Comparison of ENCODE assay signal across 10 cellular contexts in genomic region chr12:56257071-56257470, GRCh38. TPM values are rescaled to one million over a fixed set of nuclear protein-coding genes. Genes with fewer than 3 reads are reported as not detected.
DNase-seq lines count a peak whose midpoint lies in the region; ATAC-seq, FAIRE-seq and TF ChIP-seq lines count a peak whose summit lies in the region.
"Had no signal": no experiment of that assay in that cellular context is flagged by ENCODE, and none has a peak within 500 bp of the region (broad histone marks: within the 10 kb centered on the region; RNA-seq: fewer than 3 reads in every experiment).

No MANE protein-coding gene starts in this region.

- H3K27me3 ChIP-seq in SK-N-SH (ENCODE audit: insufficient read depth) (no peaks in the 10 kb centered on the region), keratinocyte (ENCODE audit: control insufficient read depth, extremely low read depth, insufficient read depth, low read length) (no peaks in the 10 kb centered on the region), subcutaneous abdominal adipose tissue (ENCODE audit: control insufficient read depth in 5 of 5, insufficient read depth in 4 of 5, low read length in 5 of 5) (no peaks in the 10 kb centered on the region)

- CTCF ChIA-PET in SK-N-SH (lab: Yijun Ruan, JAX): interaction anchor here (0.9 to 5.4 kb wide), 14 partner anchors 10 to 207 kb away, joined by 3 to 58 read pairs (median 8); partner anchors contain the start of genes COQ10A, RNF41 and SMARCC2

- H3K9ac ChIP-seq in SK-N-SH (peak overlapping the region; percentile 91), keratinocyte (ENCODE audit: control insufficient read depth, extremely low read depth, insufficient read depth, low read length) (peak overlapping the region; percentile 77), subcutaneous abdominal adipose tissue (ENCODE audit: low read length in 5 of 5) (peak overlapping the region; percentile 17 to 94 (median 78))

- TF ChIP-seq RAD21 in SK-N-SH (IDR thresholded peaks at IDR 0.05; ENCODE audit: low read length): no peak

- H3K36me3 ChIP-seq in SK-N-SH (replicated peaks in 1 of 2; ENCODE audit: control insufficient read depth in 1 of 2, insufficient read depth in 2 of 2, low read length in 1 of 2) (peaks cover 40 to 42% of the 10 kb centered on the region in 2 experiments), keratinocyte (ENCODE audit: control insufficient read depth in 2 of 2, extremely low read depth in 1 of 2, insufficient read depth in 2 of 2, low read length in 2 of 2) (peaks cover 36 to 38% of the 10 kb centered on the region in 2 experiments), subcutaneous abdominal adipose tissue (ENCODE audit: control insufficient read depth in 5 of 5, insufficient read depth in 5 of 5, low read length in 5 of 5) (peaks cover 2 to 47% (median 42%) of the 10 kb centered on the region in 5 donors)

- peaks cover 60% of the 10 kb centered on the region for H3K79me2 ChIP-seq in SK-N-SH (ENCODE audit: insufficient read depth)
- peaks cover 51% of the 10 kb centered on the region for H3K79me2 ChIP-seq in keratinocyte (ENCODE audit: control insufficient read depth, insufficient read depth, low read length)

- H3K27ac Mint-ChIP-seq in activated naive CD8-positive, alpha-beta T cell: peak overlapping the region; percentile 46

- peaks cover 23% of the 10 kb centered on the region for H4K20me1 ChIP-seq in SK-N-SH (ENCODE audit: insufficient read depth)
- H4K20me1 ChIP-seq in keratinocyte (ENCODE audit: control insufficient read depth, extremely low read depth, insufficient read depth, low read length): no peaks in the 10 kb centered on the region

- TF ChIP-seq EP300 in SK-N-SH (IDR thresholded peaks at IDR 0.05; ENCODE audit: borderline replicate concordance in 1 of 2, low read depth in 1 of 2, low read length in 1 of 2): no peak

- in situ Hi-C loops in GM13976 (cut with MboI; ENCODE audit: low sequenced_read_pairs, unreplicated experiment): no loop called here

- no peak for TF ChIP-seq CTCF in SK-N-SH (IDR thresholded peaks at IDR 0.05)
- TF ChIP-seq CTCF in keratinocyte (optimal IDR thresholded peaks at IDR 0.05 in 1 of 3, IDR thresholded peaks at IDR 0.05 in 1 of 3, conservative IDR thresholded peaks at IDR 0.05 in 1 of 3; ENCODE audit: extremely low read depth in 1 of 3, insufficient read depth in 2 of 3, low read length in 3 of 3): no peak
- TF ChIP-seq CTCF in GM13976 (IDR thresholded peaks at IDR 0.05; ENCODE audit: borderline replicate concordance, control extremely low read depth, extremely low read depth, insufficient read depth, missing control alignments): no peak

- peaks cover 39% of the 10 kb centered on the region for H3F3A ChIP-seq in SK-N-SH (replicated peaks; ENCODE audit: insufficient read depth)

- H3K27me3 Mint-ChIP-seq in activated naive CD8-positive, alpha-beta T cell: no peaks in the 10 kb centered on the region

- POLR2A ChIA-PET in SK-N-SH (lab: Yijun Ruan, JAX): interaction anchor here (2.1 kb wide), 1 partner anchor 10 kb away, joined by 12 read pairs; the partner anchor contains the start of gene COQ10A

- H2AFZ ChIP-seq in SK-N-SH (ENCODE audit: low read depth) (no peak overlapping the region), keratinocyte (ENCODE audit: control insufficient read depth, low read length) (no peak overlapping the region)

- dilution Hi-C loops in keratinocyte (cut with MboI; ENCODE audit: extremely low pct_ligation_motif_present, low sequenced_read_pairs): no loop called here

- H3K36me3 Mint-ChIP-seq in activated naive CD8-positive, alpha-beta T cell: peaks cover 4% of the 10 kb centered on the region

- no peak for FAIRE-seq in keratinocyte (lab: Jason Lieb, UNC)
- FAIRE-seq: A204.1 had no signal

- WGBS in SK-N-SH (ENCODE audit: low lambda C conversion rate): 51% methylated on average over 8 of the region's 8 CpGs

- peaks cover 24% of the 10 kb centered on the region for H3K4me1 Mint-ChIP-seq in activated naive CD8-positive, alpha-beta T cell (ENCODE audit: low read depth)

- peaks cover 3% of the 10 kb centered on the region for H3K9me1 ChIP-seq in keratinocyte (ENCODE audit: control insufficient read depth, extremely low read depth, insufficient read depth, low read length)

- no peaks in the 10 kb centered on the region for H3K9me3 Mint-ChIP-seq in activated naive CD8-positive, alpha-beta T cell (ENCODE audit: low read depth)

- H3K27ac ChIP-seq in SK-N-SH (ENCODE audit: low read depth in 2 of 2, low read length in 1 of 2) (peak overlapping the region; percentile 19 to 75; a peak in 3 of 4 replicates), keratinocyte (ENCODE audit: control insufficient read depth, insufficient read depth, low read length) (peak overlapping the region; percentile 79), subcutaneous abdominal adipose tissue (ENCODE audit: low read depth, low read length) (no peak overlapping the region)

- H3K9me2 ChIP-seq in SK-N-SH: no peaks in the 10 kb centered on the region

- TF ChIP-seq POLR2A in erythroblast (IDR thresholded peaks at IDR 0.05; ENCODE audit: low read length): no peak

- peak overlapping the region; percentile 90 to 95 for H3K4me3 ChIP-seq in SK-N-SH (ENCODE audit: low read depth in 2 of 2, low read length in 1 of 2)
- peak overlapping the region; percentile 75 to 93 (median 90) for H3K4me3 ChIP-seq in keratinocyte (ENCODE audit: control insufficient read depth in 2 of 3, extremely low read depth in 1 of 3, insufficient read depth in 2 of 3, low read depth in 1 of 3, low read length in 3 of 3)
- H3K4me3 ChIP-seq in subcutaneous abdominal adipose tissue (ENCODE audit: low read depth in 1 of 5, low read length in 5 of 5): peak overlapping the region; percentile 67 to 88 (median 82)

- DNase-seq in SK-N-SH (no peak), keratinocyte (ENCODE audit: low read depth, low spot score) (no peak), GM13976 (ENCODE audit: low spot score) (no peak), SIG-M5 (lab: John Stamatoyannopoulos, UW) (no peak), erythroblast (lab: John Stamatoyannopoulos, UW) (no peak)
- DNase-seq: activated CD4-positive, alpha-beta T cell treated with anti-CD3 and anti-CD28 coated beads, Interleukin-2, amount 50 U/mL, for 1 hour had no signal

- no peak for ATAC-seq in SK-N-SH treated with all-trans-retinoic acid at 6 μM for 48 hours

- peak overlapping the region; percentile 88 for H3K4me3 Mint-ChIP-seq in activated naive CD8-positive, alpha-beta T cell

- no peaks in the 10 kb centered on the region for H3K9me3 ChIP-seq in SK-N-SH
- no peaks in the 10 kb centered on the region for H3K9me3 ChIP-seq in keratinocyte (ENCODE audit: control insufficient read depth, low read depth, low read length)
- H3K9me3 ChIP-seq in subcutaneous abdominal adipose tissue (ENCODE audit: control insufficient read depth in 5 of 5, low read length in 5 of 5): no peaks in the 10 kb centered on the region

- H3K4me1 ChIP-seq in SK-N-SH (ENCODE audit: control insufficient read depth in 1 of 2, insufficient read depth in 2 of 2, low read depth in 1 of 2, low read length in 1 of 2): peaks cover 13 to 19% of the 10 kb centered on the region in 2 experiments
- peaks cover 33% of the 10 kb centered on the region for H3K4me1 ChIP-seq in keratinocyte (ENCODE audit: control insufficient read depth, extremely low read depth, insufficient read depth, low read length)
- peaks cover 5 to 27% (median 25%) of the 10 kb centered on the region in 5 donors for H3K4me1 ChIP-seq in subcutaneous abdominal adipose tissue (ENCODE audit: control insufficient read depth in 5 of 5, insufficient read depth in 5 of 5, low read length in 5 of 5)

- H3K4me2 ChIP-seq in SK-N-SH: peak overlapping the region; percentile 97
- peak overlapping the region; percentile 65 for H3K4me2 ChIP-seq in keratinocyte (ENCODE audit: control insufficient read depth, extremely low read depth, insufficient read depth, low read depth, low read length)

RNA-seq across cellular contexts. Expression of gene ANKRD52, which starts 1.1 kb away (rescaled TPM):
- polyA plus RNA-seq in SK-N-SH (2012; rRNA removed) (22.5 and 23.4 TPM in 2 replicates), keratinocyte (14.0 to 21.0 TPM (median 15.2 TPM) in 3 replicates)
- 9.9 and 14.0 TPM in 2 replicates for polyA plus RNA-seq in SK-N-SH (2012; cell fraction: cytosol; rRNA removed)
- 82.4 and 85.1 TPM in 2 replicates for polyA plus RNA-seq in SK-N-SH (2012; cell fraction: nucleus; rRNA removed)
- polyA plus RNA-seq in keratinocyte (2011; ENCODE audit: low read depth): 4.0 TPM
- 12.9 and 17.4 TPM in 2 replicates for polyA plus RNA-seq in keratinocyte (2011; cell fraction: cytosol; rRNA removed)
- 66.1 and 81.3 TPM in 2 replicates for polyA plus RNA-seq in keratinocyte (2011; cell fraction: nucleus; rRNA removed)
- polyA plus RNA-seq in keratinocyte (2012; ENCODE audit: low replicate concordance): 11.1 and 32.5 TPM in 2 replicates
- 29.8 to 157 TPM (median 37.3 TPM) in 3 replicates for polyA minus RNA-seq in keratinocyte
- polyA minus RNA-seq in keratinocyte (2011; cell fraction: cytosol; rRNA and poly(A)+ RNA removed): 32.6 TPM
- 37.0 and 48.9 TPM in 2 replicates for polyA minus RNA-seq in keratinocyte (2011; cell fraction: nucleus; rRNA and poly(A)+ RNA removed)

RNA-seq across cellular contexts. Expression of gene COQ10A, which starts 9.7 kb away (rescaled TPM):
- polyA plus RNA-seq in SK-N-SH (2012; rRNA removed): 42.2 and 56.2 TPM in 2 replicates
- 27.5 and 30.4 TPM in 2 replicates for polyA plus RNA-seq in SK-N-SH (2012; cell fraction: cytosol; rRNA removed)
- 121 and 165 TPM in 2 replicates for polyA plus RNA-seq in SK-N-SH (2012; cell fraction: nucleus; rRNA removed)
- polyA plus RNA-seq in keratinocyte: 7.5 to 12.1 TPM (median 11.6 TPM) in 3 replicates
- polyA plus RNA-seq in keratinocyte (2011; ENCODE audit: low read depth): 1.4 TPM
- 4.1 and 6.3 TPM in 2 replicates for polyA plus RNA-seq in keratinocyte (2011; cell fraction: cytosol; rRNA removed)
- polyA plus RNA-seq in keratinocyte (2011; cell fraction: nucleus; rRNA removed): 24.8 and 25.0 TPM in 2 replicates
- polyA plus RNA-seq in keratinocyte (2012; ENCODE audit: low replicate concordance): 4.4 and 4.6 TPM in 2 replicates
- 3.9 to 7.4 TPM (median 4.4 TPM) in 3 replicates for polyA minus RNA-seq in keratinocyte
- polyA minus RNA-seq in keratinocyte (2011; cell fraction: cytosol; rRNA and poly(A)+ RNA removed): 3.6 TPM
- 2.4 and 5.7 TPM in 2 replicates for polyA minus RNA-seq in keratinocyte (2011; cell fraction: nucleus; rRNA and poly(A)+ RNA removed)

RNA-seq across cellular contexts. Expression of gene SLC39A5, which starts 27.2 kb away (rescaled TPM):
- polyA plus RNA-seq in SK-N-SH (2012; rRNA removed): 0.12 TPM in 1 of 2 replicates, not detected in the other
- polyA plus RNA-seq in SK-N-SH (2012; cell fraction: cytosol; rRNA removed): not detected in 2 replicates
- polyA plus RNA-seq in SK-N-SH (2012; cell fraction: nucleus; rRNA removed): 0.59 and 0.77 TPM in 2 replicates
- polyA plus RNA-seq in keratinocyte: 0.09 TPM in 1 of 3 replicates, not detected in the others
- not detected for polyA plus RNA-seq in keratinocyte (2011; ENCODE audit: low read depth)
- polyA plus RNA-seq in keratinocyte (2011; cell fraction: cytosol; rRNA removed): not detected in 2 replicates
- 0.15 TPM in 1 of 2 replicates, not detected in the other for polyA plus RNA-seq in keratinocyte (2011; cell fraction: nucleus; rRNA removed)
- polyA plus RNA-seq in keratinocyte (2012; ENCODE audit: low replicate concordance): not detected in 2 replicates
- 1.2 TPM in 1 of 3 replicates, not detected in the others for polyA minus RNA-seq in keratinocyte
- not detected for polyA minus RNA-seq in keratinocyte (2011; cell fraction: cytosol; rRNA and poly(A)+ RNA removed)
- polyA minus RNA-seq in keratinocyte (2011; cell fraction: nucleus; rRNA and poly(A)+ RNA removed): not detected in 2 replicates

RNA-seq across cellular contexts. Expression of gene NABP2, which starts 32.9 kb away (rescaled TPM):
- polyA plus RNA-seq in SK-N-SH (2012; rRNA removed) (49.3 and 52.3 TPM in 2 replicates), keratinocyte (45.6 to 53.5 TPM (median 53.0 TPM) in 3 replicates)
- 52.7 and 53.6 TPM in 2 replicates for polyA plus RNA-seq in SK-N-SH (2012; cell fraction: cytosol; rRNA removed)
- 12.7 and 13.1 TPM in 2 replicates for polyA plus RNA-seq in SK-N-SH (2012; cell fraction: nucleus; rRNA removed)
- 30.6 TPM for polyA plus RNA-seq in keratinocyte (2011; ENCODE audit: low read depth)
- 39.4 and 44.0 TPM in 2 replicates for polyA plus RNA-seq in keratinocyte (2011; cell fraction: cytosol; rRNA removed)
- polyA plus RNA-seq in keratinocyte (2011; cell fraction: nucleus; rRNA removed): 11.3 and 13.9 TPM in 2 replicates
- 28.8 and 36.8 TPM in 2 replicates for polyA plus RNA-seq in keratinocyte (2012; ENCODE audit: low replicate concordance)
- polyA minus RNA-seq in keratinocyte: 16.8 to 27.1 TPM (median 23.0 TPM) in 3 replicates
- polyA minus RNA-seq in keratinocyte (2011; cell fraction: cytosol; rRNA and poly(A)+ RNA removed): 20.3 TPM
- 2.8 and 3.8 TPM in 2 replicates for polyA minus RNA-seq in keratinocyte (2011; cell fraction: nucleus; rRNA and poly(A)+ RNA removed)

RNA-seq across cellular contexts. Expression of gene RNF41, which starts 35.3 kb away (rescaled TPM):
- 127 and 147 TPM in 2 replicates for polyA plus RNA-seq in SK-N-SH (2012; rRNA removed)
- 76.4 and 113 TPM in 2 replicates for polyA plus RNA-seq in SK-N-SH (2012; cell fraction: cytosol; rRNA removed)
- 99.8 and 124 TPM in 2 replicates for polyA plus RNA-seq in SK-N-SH (2012; cell fraction: nucleus; rRNA removed)
- polyA plus RNA-seq in keratinocyte: 42.2 to 62.0 TPM (median 49.7 TPM) in 3 replicates
- polyA plus RNA-seq in keratinocyte (2011; ENCODE audit: low read depth): 22.0 TPM
- polyA plus RNA-seq in keratinocyte (2011; cell fraction: cytosol; rRNA removed): 50.7 and 53.4 TPM in 2 replicates
- 35.0 and 36.5 TPM in 2 replicates for polyA plus RNA-seq in keratinocyte (2011; cell fraction: nucleus; rRNA removed)
- polyA plus RNA-seq in keratinocyte (2012; ENCODE audit: low replicate concordance): 25.0 and 27.8 TPM in 2 replicates
- polyA minus RNA-seq in keratinocyte: 139 to 212 TPM (median 144 TPM) in 3 replicates
- 62.9 TPM for polyA minus RNA-seq in keratinocyte (2011; cell fraction: cytosol; rRNA and poly(A)+ RNA removed)
- 35.7 and 43.4 TPM in 2 replicates for polyA minus RNA-seq in keratinocyte (2011; cell fraction: nucleus; rRNA and poly(A)+ RNA removed)
